Comparison of ENCODE assay signal across 8 cellular contexts in genomic region chr3:11509175-11510000, GRCh38.
DNase-seq lines count a peak whose midpoint lies in the region; ATAC-seq and TF ChIP-seq lines count a peak whose summit lies in the region.

No MANE protein-coding gene starts in this region.

- H3K36me3 Mint-ChIP-seq in activated CD8-positive, alpha-beta T cell treated with anti-CD3 and anti-CD28 coated beads for 36 hours (ENCODE audit: low read depth), result peaks cover 8% of the 10 kb centered on the region

- H3K27ac ChIP-seq in breast epithelium (peak overlapping the region; percentile 50 to 62), thoracic aorta (peak overlapping the region; percentile 89 to 95)

- no peaks in the 10 kb centered on the region for H3K36me3 ChIP-seq in breast epithelium
- H3K36me3 ChIP-seq in thoracic aorta, result no peaks in the 10 kb centered on the region

- no peaks in the 10 kb centered on the region for H3K27me3 Mint-ChIP-seq in activated CD8-positive, alpha-beta T cell treated with anti-CD3 and anti-CD28 coated beads for 36 hours

- no peak overlapping the region for H3K4me3 Mint-ChIP-seq in activated CD8-positive, alpha-beta T cell treated with anti-CD3 and anti-CD28 coated beads for 36 hours

- TF ChIP-seq CTCF in breast epithelium (IDR thresholded peaks at IDR 0.05) (no peak), thoracic aorta (IDR thresholded peaks at IDR 0.05) (no peak)
- TF ChIP-seq CTCF in activated CD8-positive, alpha-beta T cell treated with anti-CD3 and anti-CD28 coated beads for 36 hours (IDR thresholded peaks at IDR 0.05), result no peak

- no peak for TF ChIP-seq POLR2A in breast epithelium (IDR thresholded peaks at IDR 0.05)

- DNase-seq in CMK (ENCODE audit: low read depth) (peak; percentile 33), NCI-H2029 (lab: John Stamatoyannopoulos, UW) (peak; percentile 69), breast epithelium (ENCODE audit: low spot score in 2 of 2) (peak in 1 of 2 donors; percentile 31), left lobe of liver (ENCODE audit: low spot score) (peak; percentile 66), thoracic aorta (ENCODE audit: low spot score) (peak; percentile 36)
- no peak for DNase-seq in activated CD4-positive, alpha-beta T cell treated with anti-CD3 and anti-CD28 coated beads, Interleukin-2, amount 50 U/mL, for 48 hours
- no peak for DNase-seq in activated CD8-positive, alpha-beta T cell treated with anti-CD3 and anti-CD28 coated beads for 36 hours

- no peak overlapping the region for H3K27ac Mint-ChIP-seq in activated CD8-positive, alpha-beta T cell treated with anti-CD3 and anti-CD28 coated beads for 36 hours

- CTCF ChIA-PET in activated CD8-positive, alpha-beta T cell treated with anti-CD3 and anti-CD28 coated beads for 36 hours (lab: Charles Lee), result interaction anchor here (0.7 kb wide), 1 partner anchor 57 kb away, joined by 3 read pairs; no protein-coding TSS in a partner anchor

- no peaks in the 10 kb centered on the region for H3K9me3 Mint-ChIP-seq in activated CD8-positive, alpha-beta T cell treated with anti-CD3 and anti-CD28 coated beads for 36 hours

- ATAC-seq in left lobe of liver (peak; percentile 95), thoracic aorta (ENCODE audit: insufficient number of reproducible peaks, low FRiP score, low read depth) (peak; percentile 84), GM19452 (IDR thresholded peaks at IDR 0.05; ENCODE audit: unreplicated experiment) (no peak)
- ATAC-seq in activated CD8-positive, alpha-beta T cell treated with anti-CD3 and anti-CD28 coated beads for 36 hours, result no peak

- H3K9me3 ChIP-seq in breast epithelium (no peaks in the 10 kb centered on the region), thoracic aorta (no peaks in the 10 kb centered on the region)

- H3K27me3 ChIP-seq in breast epithelium, result no peaks in the 10 kb centered on the region
- H3K27me3 ChIP-seq in thoracic aorta (replicated peaks; ENCODE audit: insufficient read depth), result no peaks in the 10 kb centered on the region

- intact Hi-C loops in breast epithelium (cut with DNase I; ENCODE audit: low total_unique reads), result no loop called here
- intact Hi-C loops in activated CD8-positive, alpha-beta T cell treated with anti-CD3 and anti-CD28 coated beads for 36 hours (cut with micrococcal nuclease), result no loop called here

- POLR2A ChIA-PET in activated CD8-positive, alpha-beta T cell treated with anti-CD3 and anti-CD28 coated beads for 36 hours (lab: Charles Lee), result interaction anchor here (0.7 kb wide), 1 partner anchor 11 kb away, joined by 3 read pairs; no protein-coding TSS in a partner anchor

- H3K4me3 ChIP-seq in breast epithelium, result no peak overlapping the region
- H3K4me3 ChIP-seq in thoracic aorta, result peak overlapping the region; percentile 17

- H3K4me1 Mint-ChIP-seq in activated CD8-positive, alpha-beta T cell treated with anti-CD3 and anti-CD28 coated beads for 36 hours (ENCODE audit: low read depth), result peaks cover 12% of the 10 kb centered on the region

- H3K4me1 ChIP-seq in breast epithelium, result peaks cover 0 to 11% of the 10 kb centered on the region in 2 donors
- H3K4me1 ChIP-seq in thoracic aorta (ENCODE audit: control insufficient read depth in 1 of 2, low read depth in 2 of 2), result peaks cover 37 to 53% of the 10 kb centered on the region in 2 donors

Comparison
In these comparisons a context has a peak if more than half of its experiments do, and no peak if none do; other contexts are left out.
1. DNase-seq: peak in CMK (single experiment), NCI-H2029 (single experiment), left lobe of liver (single experiment) and thoracic aorta (single experiment); none in activated CD4-positive, alpha-beta T cell treated with anti-CD3 and anti-CD28 coated beads, Interleukin-2, amount 50 U/mL, for 48 hours (0 of 2) and activated CD8-positive, alpha-beta T cell treated with anti-CD3 and anti-CD28 coated beads for 36 hours (single experiment).
2. ATAC-seq: peak in left lobe of liver (single experiment) and thoracic aorta (single experiment); none in GM19452 (single experiment) and activated CD8-positive, alpha-beta T cell treated with anti-CD3 and anti-CD28 coated beads for 36 hours (single experiment).